1 cellular context compared by ENCODE assay signal in the genomic region with DNA sequence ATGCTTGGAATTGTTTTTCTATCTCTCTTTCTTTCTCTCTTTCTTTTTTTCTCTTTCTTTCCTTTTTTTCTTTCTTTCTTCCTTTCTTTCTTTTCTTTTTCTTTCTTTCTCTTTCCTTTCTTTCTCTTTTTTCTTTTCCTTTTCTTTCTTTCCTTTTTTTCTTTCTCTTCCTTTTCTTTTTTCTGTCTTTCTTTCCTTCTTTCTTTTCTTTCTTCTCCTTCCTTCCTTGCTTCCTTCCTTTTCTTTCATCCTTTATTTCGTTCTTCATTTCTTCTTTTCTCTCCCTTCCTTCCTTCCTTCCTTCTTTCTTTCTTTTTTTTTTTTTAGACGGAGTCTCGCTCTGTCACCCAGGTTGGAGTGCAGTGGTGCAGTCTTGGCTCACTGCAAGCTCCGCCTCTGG.
A peak's percentile ranks its signal among the peaks of the same experiment; 100 is the strongest.
TF ChIP-seq lines count a peak whose summit lies in the region.

No MANE protein-coding gene starts in this region.

TF ChIP-seq in K562, 482 proteins besides CTCF, POLR2A, EP300 and RAD21 (continued from another document):
- TF ChIP-seq, protein P1, sequence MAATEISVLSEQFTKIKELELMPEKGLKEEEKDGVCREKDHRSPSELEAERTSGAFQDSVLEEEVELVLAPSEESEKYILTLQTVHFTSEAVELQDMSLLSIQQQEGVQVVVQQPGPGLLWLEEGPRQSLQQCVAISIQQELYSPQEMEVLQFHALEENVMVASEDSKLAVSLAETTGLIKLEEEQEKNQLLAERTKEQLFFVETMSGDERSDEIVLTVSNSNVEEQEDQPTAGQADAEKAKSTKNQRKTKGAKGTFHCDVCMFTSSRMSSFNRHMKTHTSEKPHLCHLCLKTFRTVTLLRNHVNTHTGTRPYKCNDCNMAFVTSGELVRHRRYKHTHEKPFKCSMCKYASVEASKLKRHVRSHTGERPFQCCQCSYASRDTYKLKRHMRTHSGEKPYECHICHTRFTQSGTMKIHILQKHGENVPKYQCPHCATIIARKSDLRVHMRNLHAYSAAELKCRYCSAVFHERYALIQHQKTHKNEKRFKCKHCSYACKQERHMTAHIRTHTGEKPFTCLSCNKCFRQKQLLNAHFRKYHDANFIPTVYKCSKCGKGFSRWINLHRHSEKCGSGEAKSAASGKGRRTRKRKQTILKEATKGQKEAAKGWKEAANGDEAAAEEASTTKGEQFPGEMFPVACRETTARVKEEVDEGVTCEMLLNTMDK (IDR thresholded peaks at IDR 0.05; ENCODE audit: borderline replicate concordance, insufficient read depth, low read depth, low read length, poor library complexity, severe bottlenecking), result no peak
- TF ChIP-seq ZEB2 (IDR thresholded peaks at IDR 0.05), result peak; percentile 23; the same call in 1 of the 2 replicates
- no peak for TF ChIP-seq ZBTB1 (CRISPR knock-in tag; IDR thresholded peaks at IDR 0.05; ENCODE audit: borderline replicate concordance, low read depth)
- TF ChIP-seq RBFOX2 (IDR thresholded peaks at IDR 0.05; ENCODE audit: low read depth, low read length), result no peak
- TF ChIP-seq, protein P2, sequence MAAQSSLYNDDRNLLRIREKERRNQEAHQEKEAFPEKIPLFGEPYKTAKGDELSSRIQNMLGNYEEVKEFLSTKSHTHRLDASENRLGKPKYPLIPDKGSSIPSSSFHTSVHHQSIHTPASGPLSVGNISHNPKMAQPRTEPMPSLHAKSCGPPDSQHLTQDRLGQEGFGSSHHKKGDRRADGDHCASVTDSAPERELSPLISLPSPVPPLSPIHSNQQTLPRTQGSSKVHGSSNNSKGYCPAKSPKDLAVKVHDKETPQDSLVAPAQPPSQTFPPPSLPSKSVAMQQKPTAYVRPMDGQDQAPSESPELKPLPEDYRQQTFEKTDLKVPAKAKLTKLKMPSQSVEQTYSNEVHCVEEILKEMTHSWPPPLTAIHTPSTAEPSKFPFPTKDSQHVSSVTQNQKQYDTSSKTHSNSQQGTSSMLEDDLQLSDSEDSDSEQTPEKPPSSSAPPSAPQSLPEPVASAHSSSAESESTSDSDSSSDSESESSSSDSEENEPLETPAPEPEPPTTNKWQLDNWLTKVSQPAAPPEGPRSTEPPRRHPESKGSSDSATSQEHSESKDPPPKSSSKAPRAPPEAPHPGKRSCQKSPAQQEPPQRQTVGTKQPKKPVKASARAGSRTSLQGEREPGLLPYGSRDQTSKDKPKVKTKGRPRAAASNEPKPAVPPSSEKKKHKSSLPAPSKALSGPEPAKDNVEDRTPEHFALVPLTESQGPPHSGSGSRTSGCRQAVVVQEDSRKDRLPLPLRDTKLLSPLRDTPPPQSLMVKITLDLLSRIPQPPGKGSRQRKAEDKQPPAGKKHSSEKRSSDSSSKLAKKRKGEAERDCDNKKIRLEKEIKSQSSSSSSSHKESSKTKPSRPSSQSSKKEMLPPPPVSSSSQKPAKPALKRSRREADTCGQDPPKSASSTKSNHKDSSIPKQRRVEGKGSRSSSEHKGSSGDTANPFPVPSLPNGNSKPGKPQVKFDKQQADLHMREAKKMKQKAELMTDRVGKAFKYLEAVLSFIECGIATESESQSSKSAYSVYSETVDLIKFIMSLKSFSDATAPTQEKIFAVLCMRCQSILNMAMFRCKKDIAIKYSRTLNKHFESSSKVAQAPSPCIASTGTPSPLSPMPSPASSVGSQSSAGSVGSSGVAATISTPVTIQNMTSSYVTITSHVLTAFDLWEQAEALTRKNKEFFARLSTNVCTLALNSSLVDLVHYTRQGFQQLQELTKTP (IDR thresholded peaks at IDR 0.05; ENCODE audit: low read depth in 1 of 2, partially characterized antibody in 2 of 2), result no peak
- TF ChIP-seq SNIP1 (IDR thresholded peaks at IDR 0.05; ENCODE audit: low read depth), result no peak
- TF ChIP-seq HLTF (IDR thresholded peaks at IDR 0.05), result 0 out of 2 replicates have a peak, but pooled peaks have one; percentile 54
- TF ChIP-seq, protein P3, sequence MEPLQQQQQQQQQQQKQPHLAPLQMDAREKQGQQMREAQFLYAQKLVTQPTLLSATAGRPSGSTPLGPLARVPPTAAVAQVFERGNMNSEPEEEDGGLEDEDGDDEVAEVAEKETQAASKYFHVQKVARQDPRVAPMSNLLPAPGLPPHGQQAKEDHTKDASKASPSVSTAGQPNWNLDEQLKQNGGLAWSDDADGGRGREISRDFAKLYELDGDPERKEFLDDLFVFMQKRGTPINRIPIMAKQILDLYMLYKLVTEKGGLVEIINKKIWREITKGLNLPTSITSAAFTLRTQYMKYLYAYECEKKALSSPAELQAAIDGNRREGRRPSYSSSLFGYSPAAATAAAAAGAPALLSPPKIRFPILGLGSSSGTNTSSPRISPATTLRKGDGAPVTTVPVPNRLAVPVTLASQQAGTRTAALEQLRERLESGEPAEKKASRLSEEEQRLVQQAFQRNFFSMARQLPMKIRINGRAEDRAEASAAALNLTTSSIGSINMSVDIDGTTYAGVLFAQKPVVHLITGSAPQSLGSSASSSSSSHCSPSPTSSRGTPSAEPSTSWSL (CRISPR knock-in tag; IDR thresholded peaks at IDR 0.05; ENCODE audit: borderline replicate concordance), result no peak
